ENCODE assay signal across 13 cellular contexts in the genomic region with DNA sequence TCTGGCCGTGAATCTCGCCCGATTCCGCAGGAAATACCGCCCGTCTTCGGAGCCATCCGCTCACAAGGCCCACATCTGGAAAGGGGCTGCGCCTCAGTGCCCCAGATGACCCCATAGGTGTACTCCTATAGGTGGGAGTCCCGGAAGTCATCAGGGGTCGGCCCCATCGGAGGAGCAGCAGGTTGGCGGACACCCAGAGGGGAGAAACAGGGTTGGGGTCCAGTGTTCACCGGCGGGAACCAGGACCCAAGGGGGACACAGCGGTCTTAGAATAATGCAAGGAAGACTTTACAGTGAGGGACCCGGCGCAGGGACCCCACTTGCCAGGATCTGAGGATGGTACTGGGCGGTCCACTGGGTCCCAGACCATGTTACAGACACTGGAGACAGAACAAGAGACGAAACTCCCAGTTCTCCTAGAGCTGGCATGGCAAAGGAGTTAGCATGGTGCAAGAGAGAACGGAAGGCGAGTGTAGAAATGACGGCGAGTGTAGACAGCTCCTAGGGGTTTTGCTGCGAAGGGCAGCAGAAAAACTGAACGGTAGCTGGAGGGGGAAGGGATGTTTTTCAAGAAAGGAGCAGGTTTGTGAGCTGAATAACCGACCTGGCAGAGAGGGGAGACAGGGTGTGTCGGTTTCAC. TPM values are rescaled to one million over a fixed set of nuclear protein-coding genes. Genes with fewer than 3 reads are reported as not detected.
DNase-seq lines count a peak whose midpoint lies in the region; ATAC-seq, FAIRE-seq and TF ChIP-seq lines count a peak whose summit lies in the region.
"Had no signal": no experiment of that assay in that cellular context is flagged by ENCODE, and none has a peak within 500 bp of the region (broad histone marks: within the 10 kb centered on the region; RNA-seq: fewer than 3 reads in every experiment).

No MANE protein-coding gene starts in this region.

- peak overlapping the region; percentile 16 for H3K4me3 Mint-ChIP-seq in activated naive CD8-positive, alpha-beta T cell treated with anti-CD3 and anti-CD28 coated beads, Interleukin-2, amount 10 ng/mL, durations not matched to agents 7 days and 5 days
- H3K4me3 Mint-ChIP-seq in activated naive CD8-positive, alpha-beta T cell treated with anti-CD3 and anti-CD28 coated beads for 36 hours: no peak overlapping the region
- H3K4me3 Mint-ChIP-seq in WTC11: peak overlapping the region; percentile 87
- H3K4me3 Mint-ChIP-seq in stimulated activated effector memory CD8-positive, alpha-beta T cell treated with anti-CD3 and anti-CD28 coated beads, Interleukin-12 subunit alpha, Interleukin-12 subunit beta, amount 100 ng/mL, for 72 hours: peak overlapping the region; percentile 73

- no peaks in the 10 kb centered on the region for H3K9me3 Mint-ChIP-seq in activated naive CD8-positive, alpha-beta T cell treated with anti-CD3 and anti-CD28 coated beads, Interleukin-2, amount 10 ng/mL, durations not matched to agents 7 days and 5 days
- no peaks in the 10 kb centered on the region for H3K9me3 Mint-ChIP-seq in activated naive CD8-positive, alpha-beta T cell treated with anti-CD3 and anti-CD28 coated beads for 36 hours
- no peaks in the 10 kb centered on the region for H3K9me3 Mint-ChIP-seq in WTC11
- no peaks in the 10 kb centered on the region for H3K9me3 Mint-ChIP-seq in stimulated activated effector memory CD8-positive, alpha-beta T cell treated with anti-CD3 and anti-CD28 coated beads, Interleukin-12 subunit alpha, Interleukin-12 subunit beta, amount 100 ng/mL, for 72 hours
- H3K9me3 Mint-ChIP-seq: activated T-helper 1 cell treated with anti-CD3 and anti-CD28 coated beads, Interleukin-12 subunit alpha, Interleukin-12 subunit beta, Interleukin-2, Interleukin-4 antibody, amounts not matched to agents 30 ng/mL and 10 ng/mL and 1 ng/mL, durations not matched to agents 14 hours and 24 hours and 36 hours; HFFc6; type B pancreatic cell had no signal

- ATAC-seq in activated naive CD8-positive, alpha-beta T cell treated with anti-CD3 and anti-CD28 coated beads, Interleukin-2, amount 10 ng/mL, durations not matched to agents 7 days and 5 days (ENCODE audit: low read depth): no peak
- no peak for ATAC-seq in WTC11
- ATAC-seq in stimulated activated effector memory CD8-positive, alpha-beta T cell treated with anti-CD3 and anti-CD28 coated beads, Interleukin-12 subunit alpha, Interleukin-12 subunit beta, amount 100 ng/mL, for 72 hours: no peak
- ATAC-seq: Panc1 had no signal

- no peaks in the 10 kb centered on the region for H3K36me3 Mint-ChIP-seq in activated naive CD8-positive, alpha-beta T cell treated with anti-CD3 and anti-CD28 coated beads, Interleukin-2, amount 10 ng/mL, durations not matched to agents 7 days and 5 days
- H3K36me3 Mint-ChIP-seq in activated naive CD8-positive, alpha-beta T cell treated with anti-CD3 and anti-CD28 coated beads for 36 hours: no peaks in the 10 kb centered on the region
- no peaks in the 10 kb centered on the region for H3K36me3 Mint-ChIP-seq in WTC11
- no peaks in the 10 kb centered on the region for H3K36me3 Mint-ChIP-seq in stimulated activated effector memory CD8-positive, alpha-beta T cell treated with anti-CD3 and anti-CD28 coated beads, Interleukin-12 subunit alpha, Interleukin-12 subunit beta, amount 100 ng/mL, for 72 hours
- H3K36me3 Mint-ChIP-seq: type B pancreatic cell had no signal

- H3K27me3 Mint-ChIP-seq in activated naive CD8-positive, alpha-beta T cell treated with anti-CD3 and anti-CD28 coated beads, Interleukin-2, amount 10 ng/mL, durations not matched to agents 7 days and 5 days: peaks cover 54% of the 10 kb centered on the region
- H3K27me3 Mint-ChIP-seq in activated naive CD8-positive, alpha-beta T cell treated with anti-CD3 and anti-CD28 coated beads for 36 hours: peaks cover 63% of the 10 kb centered on the region
- H3K27me3 Mint-ChIP-seq in WTC11 (ENCODE audit: low read depth): peaks cover 29% of the 10 kb centered on the region

- H3K27ac Mint-ChIP-seq in activated naive CD8-positive, alpha-beta T cell treated with anti-CD3 and anti-CD28 coated beads, Interleukin-2, amount 10 ng/mL, durations not matched to agents 7 days and 5 days: no peak overlapping the region
- no peak overlapping the region for H3K27ac Mint-ChIP-seq in activated naive CD8-positive, alpha-beta T cell treated with anti-CD3 and anti-CD28 coated beads for 36 hours
- H3K27ac Mint-ChIP-seq in WTC11: no peak overlapping the region; the same call in 1 of the 2 replicates
- no peak overlapping the region for H3K27ac Mint-ChIP-seq in stimulated activated effector memory CD8-positive, alpha-beta T cell treated with anti-CD3 and anti-CD28 coated beads, Interleukin-12 subunit alpha, Interleukin-12 subunit beta, amount 100 ng/mL, for 72 hours
- H3K27ac Mint-ChIP-seq: activated T-helper 1 cell treated with anti-CD3 and anti-CD28 coated beads, Interleukin-12 subunit alpha, Interleukin-12 subunit beta, Interleukin-2, Interleukin-4 antibody, amounts not matched to agents 30 ng/mL and 10 ng/mL and 1 ng/mL, durations not matched to agents 14 hours and 24 hours and 36 hours; HFFc6; type B pancreatic cell had no signal

- TF ChIP-seq CTCF in WTC11 (IDR thresholded peaks at IDR 0.05): no peak

- peaks cover 32% of the 10 kb centered on the region for H3K4me1 Mint-ChIP-seq in activated naive CD8-positive, alpha-beta T cell treated with anti-CD3 and anti-CD28 coated beads, Interleukin-2, amount 10 ng/mL, durations not matched to agents 7 days and 5 days
- H3K4me1 Mint-ChIP-seq in activated naive CD8-positive, alpha-beta T cell treated with anti-CD3 and anti-CD28 coated beads for 36 hours: peaks cover 27% of the 10 kb centered on the region
- H3K4me1 Mint-ChIP-seq in WTC11: peaks cover 11% of the 10 kb centered on the region
- peaks cover 46% of the 10 kb centered on the region for H3K4me1 Mint-ChIP-seq in stimulated activated effector memory CD8-positive, alpha-beta T cell treated with anti-CD3 and anti-CD28 coated beads, Interleukin-12 subunit alpha, Interleukin-12 subunit beta, amount 100 ng/mL, for 72 hours

- POLR2A ChIA-PET in activated naive CD8-positive, alpha-beta T cell treated with anti-CD3 and anti-CD28 coated beads, Interleukin-2, amount 10 ng/mL, durations not matched to agents 7 days and 5 days (lab: Charles Lee): interaction anchor here (1.2 to 2.2 kb wide), 3 partner anchors 12 to 59 kb away, joined by 3 to 13 read pairs (median 6); a partner anchor contains a TSS
- POLR2A ChIA-PET in WTC11 (lab: Charles Lee): interaction anchor here (1.2 to 7.8 kb wide), 6 partner anchors 12 to 84 kb away, joined by 3 to 115 read pairs (median 10); a partner anchor contains a TSS

- no peak for TF ChIP-seq POLR2A in H54 (IDR thresholded peaks at IDR 0.05; ENCODE audit: low read depth, low read length)

- FAIRE-seq in H54 (lab: Jason Lieb, UNC): no peak

- CTCF ChIA-PET in WTC11 (lab: Charles Lee): interaction anchor here (0.9 to 7.8 kb wide), 9 partner anchors 11 to 180 kb away, joined by 6 to 308 read pairs (median 11); a partner anchor contains a TSS

- no peak for DNase-seq in activated naive CD8-positive, alpha-beta T cell treated with anti-CD3 and anti-CD28 coated beads, Interleukin-2, amount 10 ng/mL, durations not matched to agents 7 days and 5 days
- no peak for DNase-seq in activated naive CD8-positive, alpha-beta T cell treated with anti-CD3 and anti-CD28 coated beads for 36 hours
- DNase-seq in WTC11 (ENCODE audit: low spot score) (no peak), NCI-H510A (lab: John Stamatoyannopoulos, UW) (no peak), H54 (ENCODE audit: insufficient read length, low spot score) (no peak)
- no peak for DNase-seq in stimulated activated effector memory CD8-positive, alpha-beta T cell treated with anti-CD3 and anti-CD28 coated beads, Interleukin-12 subunit alpha, Interleukin-12 subunit beta, amount 100 ng/mL, for 72 hours (ENCODE audit: low spot score in 2 of 2)
- DNase-seq: activated CD4-positive, alpha-beta T cell treated with anti-CD3 and anti-CD28 coated beads for 1 hour; HFFc6; hippocampal formation; NCI-H1694 treated with DMSO at 0.1 percent for 48 hours had no signal

RNA-seq across cellular contexts. Expression of a gene that starts 4.2 kb away (rescaled TPM):
- not detected for total RNA-seq in activated naive CD8-positive, alpha-beta T cell treated with anti-CD3 and anti-CD28 coated beads, Interleukin-2, amount 10 ng/mL, durations not matched to agents 7 days and 5 days
- not detected for total RNA-seq in activated naive CD8-positive, alpha-beta T cell treated with anti-CD3 and anti-CD28 coated beads for 36 hours
- total RNA-seq in WTC11 (2021): 69.0 to 88.3 TPM (median 86.0 TPM) in 3 replicates
- total RNA-seq: activated T-helper 1 cell treated with anti-CD3 and anti-CD28 coated beads, Interleukin-12 subunit alpha, Interleukin-12 subunit beta, Interleukin-2, Interleukin-4 antibody, amounts not matched to agents 30 ng/mL and 10 ng/mL and 1 ng/mL, durations not matched to agents 14 hours and 24 hours and 36 hours had no signal

RNA-seq across cellular contexts. Expression of a gene that starts 11.6 kb away (rescaled TPM):
- not detected for total RNA-seq in activated naive CD8-positive, alpha-beta T cell treated with anti-CD3 and anti-CD28 coated beads, Interleukin-2, amount 10 ng/mL, durations not matched to agents 7 days and 5 days
- total RNA-seq in activated naive CD8-positive, alpha-beta T cell treated with anti-CD3 and anti-CD28 coated beads for 36 hours: under 1 TPM; 0.27 to 0.32 TPM
- total RNA-seq in WTC11 (2021): 4.1 to 5.8 TPM (median 4.8 TPM) in 3 replicates
- total RNA-seq: activated T-helper 1 cell treated with anti-CD3 and anti-CD28 coated beads, Interleukin-12 subunit alpha, Interleukin-12 subunit beta, Interleukin-2, Interleukin-4 antibody, amounts not matched to agents 30 ng/mL and 10 ng/mL and 1 ng/mL, durations not matched to agents 14 hours and 24 hours and 36 hours had no signal

RNA-seq across cellular contexts. Expression of a gene that starts 12.2 kb away (rescaled TPM):
- total RNA-seq in activated naive CD8-positive, alpha-beta T cell treated with anti-CD3 and anti-CD28 coated beads, Interleukin-2, amount 10 ng/mL, durations not matched to agents 7 days and 5 days: 100 to 1,000 TPM; 297 to 310 TPM
- total RNA-seq in activated naive CD8-positive, alpha-beta T cell treated with anti-CD3 and anti-CD28 coated beads for 36 hours: 100 to 1,000 TPM; 212 to 222 TPM
- total RNA-seq in WTC11 (2021): 396 to 405 TPM (median 402 TPM) in 3 replicates

RNA-seq across cellular contexts. Expression of a gene that starts 39.2 kb away (rescaled TPM):
- 1 to 10 TPM; 8.3 to 8.8 TPM for total RNA-seq in activated naive CD8-positive, alpha-beta T cell treated with anti-CD3 and anti-CD28 coated beads, Interleukin-2, amount 10 ng/mL, durations not matched to agents 7 days and 5 days
- total RNA-seq in activated naive CD8-positive, alpha-beta T cell treated with anti-CD3 and anti-CD28 coated beads for 36 hours: 1 to 10 TPM; 3.6 to 4.5 TPM
- 16.8 to 20.9 TPM (median 20.4 TPM) in 3 replicates for total RNA-seq in WTC11 (2021)

RNA-seq across cellular contexts. Expression of a gene that starts 48.8 kb away (rescaled TPM):
- total RNA-seq in activated naive CD8-positive, alpha-beta T cell treated with anti-CD3 and anti-CD28 coated beads, Interleukin-2, amount 10 ng/mL, durations not matched to agents 7 days and 5 days: 1 to 10 TPM; 3.0 to 3.3 TPM
- total RNA-seq in activated naive CD8-positive, alpha-beta T cell treated with anti-CD3 and anti-CD28 coated beads for 36 hours: 1 to 10 TPM; 2.1 to 2.2 TPM
- total RNA-seq in WTC11 (2021): 2.4 to 3.9 TPM (median 3.0 TPM) in 3 replicates

Comparison
In these comparisons a context has a peak if more than half of its experiments do, and no peak if none do; other contexts are left out.
1. RNA of a gene that starts 4.2 kb away (total RNA-seq): 69.0 to 88.3 TPM in WTC11; not detected in activated naive CD8-positive, alpha-beta T cell treated with anti-CD3 and anti-CD28 coated beads for 36 hours and not detected in activated naive CD8-positive, alpha-beta T cell treated with anti-CD3 and anti-CD28 coated beads, Interleukin-2, amount 10 ng/mL, durations not matched to agents 7 days and 5 days; every median in the first group is over 10 times any median in the second.